In the genomic region with DNA sequence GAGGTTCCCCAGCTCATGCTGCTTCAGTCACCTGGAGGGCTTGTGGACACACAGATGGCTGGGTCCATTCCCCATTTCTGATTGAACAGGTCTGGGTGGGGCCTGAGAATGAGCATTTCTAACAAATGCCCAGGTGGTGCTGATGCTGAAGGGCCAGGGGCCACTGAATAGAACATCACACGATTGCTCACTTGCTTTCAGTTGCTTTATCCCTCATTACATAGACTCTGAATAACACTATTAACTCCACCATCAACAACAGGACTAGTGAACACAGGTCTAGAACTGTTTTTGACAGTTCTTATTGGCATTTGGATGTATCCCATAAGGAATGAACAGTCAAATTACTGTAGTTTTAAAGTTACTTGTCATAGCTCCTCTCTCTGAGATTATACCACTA, we compare ENCODE assay signal across 19 cellular contexts. TPM values are rescaled to one million over a fixed set of nuclear protein-coding genes. Genes with fewer than 3 reads are reported as not detected.
DNase-seq lines count a peak whose midpoint lies in the region; ATAC-seq and TF ChIP-seq lines count a peak whose summit lies in the region.
"Had no signal": no experiment of that assay in that cellular context is flagged by ENCODE, and none has a peak within 500 bp of the region (broad histone marks: within the 10 kb centered on the region; RNA-seq: fewer than 3 reads in every experiment).

No MANE protein-coding gene starts in this region.

- ATAC-seq in stimulated activated naive CD8-positive, alpha-beta T cell treated with anti-CD3 and anti-CD28 coated beads, Interleukin-15, Interleukin-2, amounts not matched to agents 100 U/mL and 50 U/mL, for 24 hours: no peak
- no peak for ATAC-seq in naive thymus-derived CD8-positive, alpha-beta T cell
- ATAC-seq: activated CD8-positive, alpha-beta memory T cell treated with anti-CD3 and anti-CD28 coated beads, Interleukin-2, amount 10 ng/mL, durations not matched to agents 7 days and 5 days; HCT116 had no signal

- no peak for TF ChIP-seq POLR2A in uterus (IDR thresholded peaks at IDR 0.05)

- peak overlapping the region; percentile 42 to 60 for H3K27ac ChIP-seq in uterus
- H3K27ac ChIP-seq: ascending aorta had no signal

- no peaks in the 10 kb centered on the region for H3K9me3 Mint-ChIP-seq in stimulated activated naive CD8-positive, alpha-beta T cell treated with anti-CD3 and anti-CD28 coated beads, Interleukin-15, Interleukin-2, amounts not matched to agents 100 ng/mL and 50 ng/mL, for 24 hours
- no peaks in the 10 kb centered on the region for H3K9me3 Mint-ChIP-seq in naive thymus-derived CD8-positive, alpha-beta T cell
- H3K9me3 Mint-ChIP-seq: neural crest cell had no signal

- peak; percentile 18 for DNase-seq in activated CD4-positive, alpha-beta T cell treated with anti-CD3 and anti-CD28 coated beads for 48 hours
- no peak for DNase-seq in activated CD4-positive, alpha-beta T cell treated with anti-CD3 and anti-CD28 coated beads, Interleukin-2, amount 50 U/mL, for 1 hour
- no peak for DNase-seq in stimulated activated naive CD8-positive, alpha-beta T cell treated with anti-CD3 and anti-CD28 coated beads, Interleukin-15, Interleukin-2, amounts not matched to agents 100 U/mL and 50 U/mL, for 24 hours
- DNase-seq in naive thymus-derived CD8-positive, alpha-beta T cell: no peak
- DNase-seq in uterus (no peak), AML-193 (lab: John Stamatoyannopoulos, UW) (no peak), NCI-H187 (lab: John Stamatoyannopoulos, UW) (no peak)
- DNase-seq: activated CD8-positive, alpha-beta memory T cell treated with anti-CD3 and anti-CD28 coated beads, Interleukin-2, amount 10 ng/mL, durations not matched to agents 7 days and 5 days; activated gamma-delta T cell treated with Interleukin-2 at 50 U/mL for 16 hours; BE2C; esophagus squamous epithelium; NCI-H1092 treated with DMSO at 0.1 percent for 48 hours; NCI-H2029 treated with DMSO at 0.1 percent for 48 hours; NCI-H446 treated with DMSO at 0.1 percent for 48 hours; stimulated activated CD4-positive, alpha-beta T cell treated with anti-CD3 and anti-CD28 coated beads, Interleukin-4, amount 100 ng/mL, for 4 hours had no signal

- TF ChIP-seq CTCF in uterus (IDR thresholded peaks at IDR 0.05): no peak

- peak overlapping the region; percentile 42 for H3K27ac Mint-ChIP-seq in stimulated activated naive CD8-positive, alpha-beta T cell treated with anti-CD3 and anti-CD28 coated beads, Interleukin-15, Interleukin-2, amounts not matched to agents 100 ng/mL and 50 ng/mL, for 24 hours
- peak overlapping the region in 7 of 10 donors; percentile 28 to 87 (median 71) for H3K27ac Mint-ChIP-seq in naive thymus-derived CD8-positive, alpha-beta T cell

- H3K36me3 ChIP-seq in uterus: no peaks in the 10 kb centered on the region
- H3K36me3 ChIP-seq: ascending aorta, esophagus squamous epithelium had no signal

- H3K27me3 Mint-ChIP-seq in stimulated activated naive CD8-positive, alpha-beta T cell treated with anti-CD3 and anti-CD28 coated beads, Interleukin-15, Interleukin-2, amounts not matched to agents 100 ng/mL and 50 ng/mL, for 24 hours: no peaks in the 10 kb centered on the region
- H3K27me3 Mint-ChIP-seq in naive thymus-derived CD8-positive, alpha-beta T cell: no peaks in the 10 kb centered on the region
- H3K27me3 Mint-ChIP-seq: activated CD8-positive, alpha-beta memory T cell treated with anti-CD3 and anti-CD28 coated beads, Interleukin-2, amount 10 ng/mL, durations not matched to agents 7 days and 5 days had no signal

- no peak overlapping the region for H3K4me3 Mint-ChIP-seq in stimulated activated naive CD8-positive, alpha-beta T cell treated with anti-CD3 and anti-CD28 coated beads, Interleukin-15, Interleukin-2, amounts not matched to agents 100 ng/mL and 50 ng/mL, for 24 hours
- H3K4me3 Mint-ChIP-seq in naive thymus-derived CD8-positive, alpha-beta T cell: peak overlapping the region in 1 of 10 donors; percentile 20
- H3K4me3 Mint-ChIP-seq: activated CD8-positive, alpha-beta memory T cell treated with anti-CD3 and anti-CD28 coated beads, Interleukin-2, amount 10 ng/mL, durations not matched to agents 7 days and 5 days; neural crest cell had no signal

- peaks cover 0 to 3% of the 10 kb centered on the region in 2 donors for H3K4me1 ChIP-seq in uterus

- peaks cover 16% of the 10 kb centered on the region for H3K36me3 Mint-ChIP-seq in stimulated activated naive CD8-positive, alpha-beta T cell treated with anti-CD3 and anti-CD28 coated beads, Interleukin-15, Interleukin-2, amounts not matched to agents 100 ng/mL and 50 ng/mL, for 24 hours (ENCODE audit: low read depth)
- peaks cover 0 to 13% (median 6%) of the 10 kb centered on the region in 3 donors for H3K36me3 Mint-ChIP-seq in naive thymus-derived CD8-positive, alpha-beta T cell

- intact Hi-C loops in uterus (cut with DNase I; ENCODE audit: low total_unique reads): no loop called here

- H3K4me3 ChIP-seq in uterus: no peak overlapping the region
- H3K4me3 ChIP-seq: ascending aorta had no signal

- H3K9me3 ChIP-seq in uterus: no peaks in the 10 kb centered on the region
- H3K9me3 ChIP-seq: ascending aorta, BE2C, esophagus squamous epithelium had no signal

- no peaks in the 10 kb centered on the region for H3K27me3 ChIP-seq in uterus
- H3K27me3 ChIP-seq: ascending aorta, BE2C, esophagus squamous epithelium had no signal

- POLR2A ChIA-PET in naive thymus-derived CD8-positive, alpha-beta T cell (lab: Charles Lee): no interaction called here

- peaks cover 93% of the 10 kb centered on the region for H3K4me1 Mint-ChIP-seq in stimulated activated naive CD8-positive, alpha-beta T cell treated with anti-CD3 and anti-CD28 coated beads, Interleukin-15, Interleukin-2, amounts not matched to agents 100 ng/mL and 50 ng/mL, for 24 hours (ENCODE audit: low read depth)
- peaks cover 35 to 95% (median 89%) of the 10 kb centered on the region in 4 donors for H3K4me1 Mint-ChIP-seq in naive thymus-derived CD8-positive, alpha-beta T cell

RNA-seq across cellular contexts. Expression of gene TRAPPC10, which starts 12.1 kb away (rescaled TPM):
- 100 to 1,000 TPM in 1 of 2 experiments, 10 to 100 TPM in 1; 97.3 to 107 TPM for total RNA-seq in naive thymus-derived CD8-positive, alpha-beta T cell
- polyA plus RNA-seq in naive thymus-derived CD8-positive, alpha-beta T cell: 10 to 100 TPM; 17.7 to 33.1 (median 22.8) TPM
- total RNA-seq in uterus: 10 to 100 TPM in 3 of 4 donors, 1 to 10 TPM in 1; 3.8 to 45.2 (median 22.9) TPM
